ENCODE assay signal across 29 cellular contexts in genomic region chr2:15974203-15974452, GRCh38. TPM values are rescaled to one million over a fixed set of nuclear protein-coding genes. Genes with fewer than 3 reads are reported as not detected.
"Had no signal": no experiment of that assay in that cellular context is flagged by ENCODE, and none has a peak within 500 bp of the region (broad histone marks: within the 10 kb centered on the region; RNA-seq: fewer than 3 reads in every experiment).

No MANE protein-coding gene starts in this region.

- H3K36me3 ChIP-seq: ovary, right lobe of liver, sigmoid colon, stomach, thoracic aorta, thyroid gland, tibial nerve, upper lobe of left lung, vagina had no signal

- DNase-seq: naive thymus-derived CD4-positive, alpha-beta T cell; natural killer cell; occipital lobe; ovary; psoas muscle; right cardiac atrium; right lobe of liver; sigmoid colon; small intestine; stimulated activated CD4-positive, alpha-beta T cell treated with anti-CD3 and anti-CD28 coated beads, Interleukin-15, amount 100 ng/mL, for 24 hours; stimulated activated CD4-positive, alpha-beta T cell treated with anti-CD3 and anti-CD28 coated beads, Interleukin-2, amount 100 ng/mL, for 24 hours; stimulated activated CD4-positive, alpha-beta T cell treated with anti-CD3 and anti-CD28 coated beads, Interleukin-2, amount 100 ng/mL, for 48 hours; stimulated activated CD4-positive, alpha-beta T cell treated with anti-CD3 and anti-CD28 coated beads, Interleukin-4, amount 100 ng/mL, for 24 hours; stimulated activated naive B cell treated with anti-CD40 and anti-IgM and Interleukin-4, amounts not matched to agents 10 μg/mL and 1 μg/mL and 100 μg/mL, for 72 hours; stimulated activated naive CD4-positive, alpha-beta T cell treated with Interleukin-2 at 50 U/mL for 16 hours; stomach; thyroid gland; trophoblast cell; upper lobe of left lung had no signal

- H3K9me3 ChIP-seq: ovary, psoas muscle, right lobe of liver, sigmoid colon, stomach, thoracic aorta, thyroid gland, tibial nerve, upper lobe of left lung, vagina had no signal

- H3K27ac Mint-ChIP-seq: natural killer cell; nephron; progenitor cell of endocrine pancreas; stimulated activated effector memory CD8-positive, alpha-beta T cell treated with anti-CD3 and anti-CD28 coated beads, Interleukin-12 subunit alpha, Interleukin-12 subunit beta, amount 100 ng/mL, for 72 hours; stimulated activated naive B cell treated with anti-CD40 and anti-IgM and Interleukin-4, amounts not matched to agents 10 μg/mL and 1 μg/mL and 100 μg/mL, for 72 hours had no signal

- H3K27ac ChIP-seq: ovary, parathyroid adenoma, psoas muscle, right lobe of liver, sigmoid colon, stomach, thoracic aorta, thyroid gland, tibial nerve, upper lobe of left lung, vagina had no signal

- H3K9ac ChIP-seq: parathyroid adenoma had no signal

- H3K9me3 Mint-ChIP-seq: natural killer cell; nephron; stimulated activated naive B cell treated with anti-CD40 and anti-IgM and Interleukin-4, amounts not matched to agents 10 μg/mL and 1 μg/mL and 100 μg/mL, for 72 hours had no signal

- H3K4me3 ChIP-seq: ovary, psoas muscle, right lobe of liver, sigmoid colon, stomach, thoracic aorta, thyroid gland, tibial nerve, upper lobe of left lung, vagina had no signal

- H2AFZ ChIP-seq: parathyroid adenoma had no signal

- H3K27me3 ChIP-seq: ovary, right lobe of liver, sigmoid colon, thyroid gland, upper lobe of left lung, vagina had no signal

- H3K4me3 Mint-ChIP-seq: naive thymus-derived CD4-positive, alpha-beta T cell; natural killer cell; nephron; stimulated activated effector memory CD8-positive, alpha-beta T cell treated with anti-CD3 and anti-CD28 coated beads, Interleukin-12 subunit alpha, Interleukin-12 subunit beta, amount 100 ng/mL, for 72 hours; stimulated activated naive B cell treated with anti-CD40 and anti-IgM and Interleukin-4, amounts not matched to agents 10 μg/mL and 1 μg/mL and 100 μg/mL, for 72 hours had no signal

- H3K36me3 Mint-ChIP-seq: naive thymus-derived CD4-positive, alpha-beta T cell; natural killer cell; stimulated activated effector memory CD8-positive, alpha-beta T cell treated with anti-CD3 and anti-CD28 coated beads, Interleukin-12 subunit alpha, Interleukin-12 subunit beta, amount 100 ng/mL, for 72 hours; stimulated activated naive B cell treated with anti-CD40 and anti-IgM and Interleukin-4, amounts not matched to agents 10 μg/mL and 1 μg/mL and 100 μg/mL, for 72 hours had no signal

- ATAC-seq: naive thymus-derived CD4-positive, alpha-beta T cell; natural killer cell; psoas muscle; right cardiac atrium; right lobe of liver; stimulated activated effector memory CD8-positive, alpha-beta T cell treated with anti-CD3 and anti-CD28 coated beads, Interleukin-12 subunit alpha, Interleukin-12 subunit beta, amount 100 ng/mL, for 72 hours had no signal

- H3K4me1 ChIP-seq: parathyroid adenoma, psoas muscle, right lobe of liver, sigmoid colon, stomach, thyroid gland, tibial nerve, upper lobe of left lung, vagina had no signal

RNA-seq across cellular contexts. Expression of gene MYCN, which starts 33.8 kb away (rescaled TPM):
- total RNA-seq: osteoblast, renal cortical epithelial cell, subcutaneous adipose tissue had no signal
- polyA plus RNA-seq: naive thymus-derived CD4-positive, alpha-beta T cell had no signal
